Comparison of ENCODE assay signal across 8 cellular contexts in the genomic region with DNA sequence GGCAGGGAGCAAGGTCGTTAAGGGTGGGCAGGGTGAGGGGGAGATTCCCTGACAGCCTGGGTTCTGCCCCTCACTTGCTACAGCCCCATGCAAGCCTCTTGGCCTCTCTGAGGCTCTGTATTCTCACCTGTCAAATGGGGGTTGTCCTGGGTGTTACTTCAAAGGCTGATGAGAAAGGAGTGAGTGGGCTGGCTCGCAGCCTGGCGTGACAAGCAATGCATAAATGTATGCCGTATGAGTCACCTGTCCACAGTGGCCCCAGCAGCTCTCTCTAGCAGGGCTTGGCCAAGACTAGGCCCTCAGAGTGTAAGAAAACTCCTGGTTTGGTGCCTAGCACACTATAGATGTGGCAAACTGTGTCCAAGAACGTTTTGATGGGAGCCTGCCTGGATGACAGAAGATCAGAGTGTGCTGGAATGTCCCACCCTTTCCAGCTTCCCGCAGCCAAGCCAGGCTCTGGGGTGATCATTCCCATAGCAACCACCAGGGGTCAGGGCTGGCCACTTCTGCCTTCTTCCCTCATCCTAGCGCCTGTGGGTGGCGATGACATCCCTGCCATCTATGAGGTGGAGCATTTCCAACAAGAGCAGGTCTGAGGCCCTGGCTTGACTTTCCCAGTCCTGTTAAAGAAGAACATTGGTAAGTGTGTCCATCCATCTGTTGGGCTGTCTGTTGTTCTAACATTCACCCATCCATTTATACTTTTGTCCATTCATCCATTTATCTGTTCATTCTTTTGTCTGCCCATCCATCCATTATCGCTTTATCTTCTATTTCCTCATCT. TPM values are rescaled to one million over a fixed set of nuclear protein-coding genes. Genes with fewer than 3 reads are reported as not detected.
DNase-seq lines count a peak whose midpoint lies in the region; ATAC-seq and FAIRE-seq lines count a peak whose summit lies in the region.

No MANE protein-coding gene starts in this region.

- no peak overlapping the region for H3K4ac ChIP-seq in trophoblast cell (ENCODE audit: low read depth, low read length)

- peak; percentile 71 for FAIRE-seq in G401.6 (lab: Jason Lieb, UNC)

- H3K27me3 ChIP-seq in SJCRH30 (0 out of 2 replicates have a peak, but pooled peaks cover 4% of the 10 kb centered on the region), trophoblast cell (ENCODE audit: insufficient read depth, low read length) (no peaks in the 10 kb centered on the region)

- no peak overlapping the region for H2AK5ac ChIP-seq in trophoblast cell (ENCODE audit: low read length)

- DNase-seq in SJCRH30 (peak; percentile 70 to 86), globus pallidus (ENCODE audit: low spot score) (peak; percentile 72), trophoblast cell (peak; percentile 86 to 87), DMS79 treated with DMSO at 0.1 percent for 48 hours (lab: John Stamatoyannopoulos, UW) (no peak)
- peak; percentile 80 for DNase-seq in activated naive CD4-positive, alpha-beta T cell treated with anti-CD3 and anti-CD28 coated beads, Interleukin-2, amount 10 ng/mL, durations not matched to agents 7 days and 5 days

- WGBS in trophoblast cell (ENCODE audit: extremely low coverage, insufficient coverage, insufficient read length): no CpG with 5 or more reads among the region's 9 CpGs

- no peak overlapping the region for H3K14ac ChIP-seq in trophoblast cell (ENCODE audit: low read length)

- H3K36me3 ChIP-seq in KOPT-K1 (ENCODE audit: insufficient read depth, low read length) (no peaks in the 10 kb centered on the region), SJCRH30 (no peaks in the 10 kb centered on the region), trophoblast cell (ENCODE audit: control insufficient read depth in 1 of 2, insufficient read depth in 2 of 2, low read length in 2 of 2) (no peaks in the 10 kb centered on the region)

- peaks cover 24% of the 10 kb centered on the region for H3K27me3 Mint-ChIP-seq in activated naive CD4-positive, alpha-beta T cell treated with anti-CD3 and anti-CD28 coated beads, Interleukin-2, amount 10 ng/mL, durations not matched to agents 7 days and 5 days

- H4K91ac ChIP-seq in trophoblast cell (ENCODE audit: low read depth, low read length): no peak overlapping the region

- no peak overlapping the region for H3K23ac ChIP-seq in trophoblast cell (ENCODE audit: low read length)

- peaks cover 51% of the 10 kb centered on the region for H3K4me1 Mint-ChIP-seq in activated naive CD4-positive, alpha-beta T cell treated with anti-CD3 and anti-CD28 coated beads, Interleukin-2, amount 10 ng/mL, durations not matched to agents 7 days and 5 days

- H3K79me2 ChIP-seq in trophoblast cell (ENCODE audit: control insufficient read depth, insufficient read depth, low read length, poor library complexity): no peaks in the 10 kb centered on the region

- peak; percentile 58 for ATAC-seq in GM21737 (IDR thresholded peaks at IDR 0.05; ENCODE audit: unreplicated experiment)

- H3K4me3 ChIP-seq in SJCRH30 (no peak overlapping the region), trophoblast cell (ENCODE audit: low read depth, low read length) (no peak overlapping the region)

- no peaks in the 10 kb centered on the region for H3K79me1 ChIP-seq in trophoblast cell (ENCODE audit: low read length)

- peak overlapping the region; percentile 6 for H3K4me3 Mint-ChIP-seq in activated naive CD4-positive, alpha-beta T cell treated with anti-CD3 and anti-CD28 coated beads, Interleukin-2, amount 10 ng/mL, durations not matched to agents 7 days and 5 days

- H3K27ac ChIP-seq in KOPT-K1 (ENCODE audit: low read depth, low read length, poor library complexity, severe bottlenecking): peak overlapping the region; percentile 90
- no peak overlapping the region for H3K27ac ChIP-seq in SJCRH30
- H3K27ac ChIP-seq in trophoblast cell (ENCODE audit: low read depth, low read length): no peak overlapping the region

- H3K4me2 ChIP-seq in trophoblast cell (ENCODE audit: low read length): no peak overlapping the region

- H2AFZ ChIP-seq in trophoblast cell (ENCODE audit: insufficient read depth, low read length, poor library complexity): no peak overlapping the region

- no peak overlapping the region for H3K18ac ChIP-seq in trophoblast cell (ENCODE audit: low read length)

- H4K12ac ChIP-seq in trophoblast cell (ENCODE audit: low read depth, low read length): no peak overlapping the region

- no peak overlapping the region for H4K8ac ChIP-seq in trophoblast cell (ENCODE audit: low read depth, low read length)

- H3K9ac ChIP-seq in trophoblast cell (ENCODE audit: low read length): no peak overlapping the region

- H3K9me3 Mint-ChIP-seq in activated naive CD4-positive, alpha-beta T cell treated with anti-CD3 and anti-CD28 coated beads, Interleukin-2, amount 10 ng/mL, durations not matched to agents 7 days and 5 days: peaks cover 9% of the 10 kb centered on the region

- H3K9me3 ChIP-seq in KOPT-K1 (ENCODE audit: insufficient read depth, low read length, poor library complexity, severe bottlenecking) (peaks cover 5% of the 10 kb centered on the region), SJCRH30 (replicated peaks) (no peaks in the 10 kb centered on the region), trophoblast cell (ENCODE audit: insufficient read depth, low read depth, low read length) (peaks cover 2% of the 10 kb centered on the region)

- CTCF ChIA-PET in activated naive CD4-positive, alpha-beta T cell treated with anti-CD3 and anti-CD28 coated beads, Interleukin-2, amount 10 ng/mL, durations not matched to agents 7 days and 5 days (lab: Charles Lee): interaction anchor here (0.8 to 8.0 kb wide), 19 partner anchors 10 to 149 kb away, joined by 3 to 133 read pairs (median 4); a partner anchor contains a TSS

- H2BK5ac ChIP-seq in trophoblast cell (ENCODE audit: low read depth, low read length, poor library complexity): no peak overlapping the region

- H3K4me1 ChIP-seq in SJCRH30 (no peaks in the 10 kb centered on the region), trophoblast cell (ENCODE audit: control insufficient read depth in 1 of 2, insufficient read depth in 2 of 2, low read length in 2 of 2) (peaks cover 2 to 3% of the 10 kb centered on the region in 2 experiments)

- H2BK120ac ChIP-seq in trophoblast cell (ENCODE audit: insufficient read depth, low read length, poor library complexity): no peak overlapping the region

- peak overlapping the region; percentile 87 for H3K27ac Mint-ChIP-seq in activated naive CD4-positive, alpha-beta T cell treated with anti-CD3 and anti-CD28 coated beads, Interleukin-2, amount 10 ng/mL, durations not matched to agents 7 days and 5 days

- no peak overlapping the region for H2BK12ac ChIP-seq in trophoblast cell (ENCODE audit: low read length)

- H3K36me3 Mint-ChIP-seq in activated naive CD4-positive, alpha-beta T cell treated with anti-CD3 and anti-CD28 coated beads, Interleukin-2, amount 10 ng/mL, durations not matched to agents 7 days and 5 days: peaks cover 6% of the 10 kb centered on the region

RNA-seq across cellular contexts. Expression of a gene that starts 37.2 kb away (rescaled TPM):
- total RNA-seq in SJCRH30 (2014; rRNA removed; shearing (Covaris generic)): 0.32 and 0.53 TPM in 2 replicates
- polyA plus RNA-seq in trophoblast cell (2013): 242 and 265 TPM in 2 replicates

RNA-seq across cellular contexts. Expression of a gene that starts 48.8 kb away (rescaled TPM):
- not detected in 2 replicates for total RNA-seq in SJCRH30 (2014; rRNA removed; shearing (Covaris generic))
- polyA plus RNA-seq in trophoblast cell (2013): 3.8 and 3.9 TPM in 2 replicates

RNA-seq across cellular contexts. Expression of a gene that starts 54.9 kb away (rescaled TPM):
- 9.7 and 11.1 TPM in 2 replicates for total RNA-seq in SJCRH30 (2014; rRNA removed; shearing (Covaris generic))
- 7.7 and 8.5 TPM in 2 replicates for polyA plus RNA-seq in trophoblast cell (2013)
